ENCODE assay signal across 7 cellular contexts in the genomic region with DNA sequence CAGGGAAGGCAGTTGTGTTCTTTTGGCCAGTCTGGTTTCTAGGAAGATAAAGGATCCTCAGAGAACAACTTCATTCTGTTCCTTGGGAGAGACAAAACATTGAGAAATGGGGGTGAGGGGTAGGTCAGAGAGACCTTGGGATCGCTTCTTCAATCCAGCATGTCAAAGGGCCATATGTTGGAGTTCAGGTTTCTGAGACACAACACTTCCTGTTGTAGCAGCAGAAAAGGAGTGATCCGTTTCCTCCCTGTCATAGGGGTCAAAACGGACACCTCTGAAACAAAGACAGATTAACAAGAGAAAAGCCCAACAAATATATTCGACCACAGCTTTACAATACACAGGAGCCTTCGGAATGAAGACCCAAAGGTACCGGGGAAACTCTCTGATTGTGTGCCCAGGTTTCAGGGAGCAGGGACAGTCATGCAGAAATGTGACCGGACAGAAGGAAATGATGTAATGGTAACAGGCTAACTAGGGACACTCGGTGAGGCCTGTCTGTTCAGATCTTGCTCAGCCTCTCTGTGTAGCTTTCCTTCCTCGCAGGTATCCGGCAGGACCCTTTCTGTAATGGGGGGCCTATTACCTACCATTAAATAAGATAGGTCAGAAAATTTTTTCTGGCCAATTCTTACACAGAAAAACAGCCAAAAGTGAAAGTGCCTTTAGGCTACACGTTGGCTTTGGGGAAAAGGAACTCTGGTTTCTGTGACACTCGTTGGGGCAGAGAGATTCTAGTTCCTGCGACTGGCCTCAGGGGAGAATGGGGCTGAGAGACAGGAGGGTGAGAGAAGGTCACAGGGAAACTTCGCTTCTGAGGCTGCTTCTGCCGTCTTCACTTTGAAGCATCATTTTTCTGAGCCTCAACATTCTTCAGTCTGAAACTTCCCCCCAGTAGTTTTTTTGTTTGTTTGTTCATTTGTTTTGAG.
DNase-seq lines count a peak whose midpoint lies in the region; ATAC-seq and TF ChIP-seq lines count a peak whose summit lies in the region.

No MANE protein-coding gene starts in this region.

- H3K27ac ChIP-seq in tibial artery = peak overlapping the region; percentile 53 to 74
- H3K27ac ChIP-seq in SJCRH30 = no peak overlapping the region

- H3K9me3 ChIP-seq in tibial artery (no peaks in the 10 kb centered on the region), SJCRH30 (replicated peaks) (no peaks in the 10 kb centered on the region)

- TF ChIP-seq CTCF in GM20000 (IDR thresholded peaks at IDR 0.05; ENCODE audit: extremely low read depth, missing control alignments) = no peak
- TF ChIP-seq CTCF in tibial artery (IDR thresholded peaks at IDR 0.05) = no peak

- H3K4me3 ChIP-seq in tibial artery (no peak overlapping the region), SJCRH30 (no peak overlapping the region)

- peaks cover 0 to 31% (median 13%) of the 10 kb centered on the region in 4 donors for H3K4me1 ChIP-seq in tibial artery
- no peaks in the 10 kb centered on the region for H3K4me1 ChIP-seq in SJCRH30

- intact Hi-C loops in tibial artery (cut with DNase I; ENCODE audit: low total_unique reads) = no loop called here

- no peaks in the 10 kb centered on the region for H3K27me3 ChIP-seq in tibial artery
- H3K27me3 ChIP-seq in SJCRH30 = no peaks in the 10 kb centered on the region

- H3K36me3 ChIP-seq in tibial artery (no peaks in the 10 kb centered on the region), SJCRH30 (no peaks in the 10 kb centered on the region)

- DNase-seq in GM20000 (ENCODE audit: low spot score) (peak; percentile 30), glomerular endothelial cell (ENCODE audit: extremely low read depth, low read depth, low spot score) (peak; percentile 14), tibial artery (no peak), SJCRH30 (no peak), amniotic stem cell (lab: John Stamatoyannopoulos, UW) (no peak), NCI-H526 (lab: John Stamatoyannopoulos, UW) (no peak)

- ATAC-seq in HG03354 (IDR thresholded peaks at IDR 0.05; ENCODE audit: poor library complexity, severe bottlenecking, unreplicated experiment) = peak; percentile 77

Comparison
In these comparisons a context has a peak if more than half of its experiments do, and no peak if none do; other contexts are left out.
1. DNase-seq: peak in GM20000 (single experiment) and glomerular endothelial cell (single experiment); none in tibial artery (0 of 2), SJCRH30 (0 of 2), amniotic stem cell (single experiment) and NCI-H526 (0 of 2).